8 cellular contexts compared by ENCODE assay signal in genomic region chr3:10344147-10344943, GRCh38. TPM values are rescaled to one million over a fixed set of nuclear protein-coding genes. Genes with fewer than 3 reads are reported as not detected.
DNase-seq lines count a peak whose midpoint lies in the region; ATAC-seq, FAIRE-seq and TF ChIP-seq lines count a peak whose summit lies in the region.

No MANE protein-coding gene starts in this region.

- no peaks in the 10 kb centered on the region for H3K79me2 ChIP-seq in OCI-LY7 (ENCODE audit: insufficient read depth, low read depth, low read length)

- 20% methylated on average over 7 of the region's 9 CpGs for WGBS in A549 (ENCODE audit: missing lambda C conversion rate)

- no TSS peak for BruUV-seq in OCI-LY7 (replicated peaks; lab: Mats Ljungman, UMichigan)

- ATAC-seq in A549 (peak; percentile 22 to 76; a peak in 4 of 6 replicates), GM19324 (IDR thresholded peaks at IDR 0.05; ENCODE audit: low FRiP score, unreplicated experiment) (no peak)

- H3K27me3 Mint-ChIP-seq in activated T-helper 1 cell treated with anti-CD3 and anti-CD28 coated beads, Interleukin-12 subunit alpha, Interleukin-12 subunit beta, Interleukin-2, Interleukin-4 antibody, amounts not matched to agents 30 ng/mL and 10 ng/mL and 1 ng/mL, durations not matched to agents 14 hours and 24 hours and 36 hours (ENCODE audit: insufficient read depth) = no peaks in the 10 kb centered on the region

- H3K4me1 ChIP-seq in A549 (no peaks in the 10 kb centered on the region), OCI-LY7 (ENCODE audit: insufficient read depth, low read length, poor library complexity, severe bottlenecking) (peaks cover 14% of the 10 kb centered on the region)

- intact Hi-C loops in OCI-LY7 (cut with micrococcal nuclease; ENCODE audit: unreplicated experiment) (loop anchor here (1.0 to 2.0 kb wide), 3 partner anchors 46 to 395 kb away; no protein-coding TSS in a partner anchor), posterior cingulate gyrus (cut with DNase I) (loop anchor here (2.0 to 5.0 kb wide), 2 partner anchors 353 to 394 kb away; no protein-coding TSS in a partner anchor)
- intact Hi-C loops in activated T-helper 1 cell treated with anti-CD3 and anti-CD28 coated beads, Interleukin-12 subunit alpha, Interleukin-12 subunit beta, Interleukin-2, Interleukin-4 antibody, amounts not matched to agents 30 ng/mL and 10 ng/mL and 1 ng/mL, durations not matched to agents 14 hours and 24 hours and 36 hours (cut with micrococcal nuclease) = loop anchor here (1.0 to 10.0 kb wide), 2 partner anchors 160 to 395 kb away; partner anchors contain the start of gene ATP2B2

- peak overlapping the region; percentile 59; the same call in 1 of the 2 replicates for H2AFZ ChIP-seq in OCI-LY7 (ENCODE audit: low read length)

- H4K20me1 ChIP-seq in OCI-LY7 (ENCODE audit: insufficient read depth, low read length) = no peaks in the 10 kb centered on the region

- H3K9me3 ChIP-seq in A549 (no peaks in the 10 kb centered on the region), OCI-LY7 (ENCODE audit: low read length) (no peaks in the 10 kb centered on the region)

- H3K4me3 Mint-ChIP-seq in activated T-helper 1 cell treated with anti-CD3 and anti-CD28 coated beads, Interleukin-12 subunit alpha, Interleukin-12 subunit beta, Interleukin-2, Interleukin-4 antibody, amounts not matched to agents 30 ng/mL and 10 ng/mL and 1 ng/mL, durations not matched to agents 14 hours and 24 hours and 36 hours = no peak overlapping the region

- DNase-seq in A549 (ENCODE audit: low read depth in 1 of 2, low spot score in 1 of 2) (peak; percentile 56 to 63), OCI-LY7 (ENCODE audit: low spot score) (peak; percentile 78), fibroblast of pulmonary artery (ENCODE audit: low read depth) (peak; percentile 60), posterior cingulate gyrus (peak in 8 of 10 donors; percentile 50 to 93 (median 64)), middle frontal gyrus (ENCODE audit: extremely low spot score, low spot score) (no peak)
- DNase-seq in activated T-helper 1 cell treated with anti-CD3 and anti-CD28 coated beads, Interleukin-12 subunit alpha, Interleukin-12 subunit beta, Interleukin-2, Interleukin-4 antibody, amounts not matched to agents 30 ng/mL and 10 ng/mL and 1 ng/mL, durations not matched to agents 14 hours and 24 hours and 36 hours (ENCODE audit: low spot score) = peak; percentile 25

- no peak for TF ChIP-seq EP300 in A549 (IDR thresholded peaks at IDR 0.05)

- no peaks in the 10 kb centered on the region for H3K9me3 Mint-ChIP-seq in activated T-helper 1 cell treated with anti-CD3 and anti-CD28 coated beads, Interleukin-12 subunit alpha, Interleukin-12 subunit beta, Interleukin-2, Interleukin-4 antibody, amounts not matched to agents 30 ng/mL and 10 ng/mL and 1 ng/mL, durations not matched to agents 14 hours and 24 hours and 36 hours

- peak; percentile 81 for TF ChIP-seq RAD21 in A549 (conservative IDR thresholded peaks at IDR 0.05 in 1 of 2, IDR thresholded peaks at IDR 0.05 in 1 of 2)

- H3K36me3 Mint-ChIP-seq in activated T-helper 1 cell treated with anti-CD3 and anti-CD28 coated beads, Interleukin-12 subunit alpha, Interleukin-12 subunit beta, Interleukin-2, Interleukin-4 antibody, amounts not matched to agents 30 ng/mL and 10 ng/mL and 1 ng/mL, durations not matched to agents 14 hours and 24 hours and 36 hours (ENCODE audit: low read depth) = no peaks in the 10 kb centered on the region

- FAIRE-seq in A549 (lab: Jason Lieb, UNC) = no peak

- TF ChIP-seq CTCF in A549 (IDR thresholded peaks at IDR 0.05) (peak; percentile 87), GM12873 (IDR thresholded peaks at IDR 0.05; ENCODE audit: insufficient read depth, low read depth, low read length, missing control alignments) (peak; percentile 91), OCI-LY7 (conservative IDR thresholded peaks at IDR 0.05; ENCODE audit: low read length) (peak; percentile 99), fibroblast of pulmonary artery (IDR thresholded peaks at IDR 0.05; ENCODE audit: low read length, missing control alignments) (peak; percentile 93)

- no peak overlapping the region for H3K4me3 ChIP-seq in A549
- no peak overlapping the region for H3K4me3 ChIP-seq in OCI-LY7 (ENCODE audit: low read depth, low read length, poor library complexity, severe bottlenecking)
- H3K4me3 ChIP-seq in fibroblast of pulmonary artery (replicated peaks; ENCODE audit: low read depth, low read length) = no peak overlapping the region

- no peak overlapping the region for H3K27ac Mint-ChIP-seq in activated T-helper 1 cell treated with anti-CD3 and anti-CD28 coated beads, Interleukin-12 subunit alpha, Interleukin-12 subunit beta, Interleukin-2, Interleukin-4 antibody, amounts not matched to agents 30 ng/mL and 10 ng/mL and 1 ng/mL, durations not matched to agents 14 hours and 24 hours and 36 hours

- POLR2A ChIA-PET in A549 (lab: Yijun Ruan, JAX) = no interaction called here
- POLR2A ChIA-PET in OCI-LY7 (lab: Charles Lee) = no interaction called here

- H3K27ac ChIP-seq in A549 (no peak overlapping the region), OCI-LY7 (ENCODE audit: low read depth, low read length, poor library complexity, severe bottlenecking) (no peak overlapping the region)

- no peaks in the 10 kb centered on the region for H3K4me1 Mint-ChIP-seq in activated T-helper 1 cell treated with anti-CD3 and anti-CD28 coated beads, Interleukin-12 subunit alpha, Interleukin-12 subunit beta, Interleukin-2, Interleukin-4 antibody, amounts not matched to agents 30 ng/mL and 10 ng/mL and 1 ng/mL, durations not matched to agents 14 hours and 24 hours and 36 hours (ENCODE audit: low read depth)

- no peaks in the 10 kb centered on the region for H3K36me3 ChIP-seq in OCI-LY7 (ENCODE audit: insufficient read depth, low read length)

- no peaks in the 10 kb centered on the region for H3K9me2 ChIP-seq in OCI-LY7 (ENCODE audit: insufficient read depth, low read length)

- TF ChIP-seq POLR2A in A549 (IDR thresholded peaks at IDR 0.05; ENCODE audit: low read length) = no peak

- CTCF ChIA-PET in A549 (lab: Yijun Ruan, JAX) = interaction anchor here (0.6 to 10.4 kb wide), 44 partner anchors 8 to 576 kb away, joined by 3 to 121 read pairs (median 5); partner anchors contain the start of gene SEC13
- CTCF ChIA-PET in OCI-LY7 (lab: Charles Lee; ENCODE audit: unreplicated experiment) = interaction anchor here (1.1 to 1.3 kb wide), 2 partner anchors 178 to 394 kb away, joined by 4 to 6 read pairs; no protein-coding TSS in a partner anchor

- H3K4me2 ChIP-seq in A549 (no peak overlapping the region), OCI-LY7 (ENCODE audit: low read length) (peak overlapping the region; percentile 0; the same call in 1 of the 2 replicates)

TF ChIP-seq in A549, 52 proteins besides CTCF, POLR2A, EP300 and RAD21:
- TF ChIP-seq HOXB13 (CRISPR knock-in tag; IDR thresholded peaks at IDR 0.05; ENCODE audit: low read depth) (no peak), HMGXB4 (CRISPR knock-in tag; IDR thresholded peaks at IDR 0.05; ENCODE audit: borderline replicate concordance) (no peak), FOXS1 (CRISPR knock-in tag; IDR thresholded peaks at IDR 0.05) (no peak), ZNF302 (CRISPR knock-in tag; IDR thresholded peaks at IDR 0.05) (no peak), HES2 (IDR thresholded peaks at IDR 0.05) (no peak), NR3C1 (IDR thresholded peaks at IDR 0.05) (no peak), JUNB (IDR thresholded peaks at IDR 0.05) (no peak), SMC3 (IDR thresholded peaks at IDR 0.05) (peak; percentile 75; the same call in 2 of the 3 replicates)

RNA-seq across cellular contexts. Expression of gene SEC13, which starts 23.4 kb away (rescaled TPM):
- 107 and 121 TPM in 2 replicates for polyA plus RNA-seq in A549 (2011; rRNA removed)
- polyA plus RNA-seq in A549 (2012; cell fraction: cytosol; rRNA removed) = 221 and 230 TPM in 2 replicates
- 206 and 249 TPM in 2 replicates for polyA plus RNA-seq in A549 (2012; cell fraction: nucleus; rRNA removed)
- polyA plus RNA-seq in A549 (2017; fragmentation: RNase III; extraction: RNeasy Plus Mini Kit Qiagen cat#74134 plus additional on column Dnase treatment) = 176 to 188 TPM (median 181 TPM) in 3 replicates
- 272 and 300 TPM in 2 replicates for polyA minus RNA-seq in A549 (2011; rRNA and poly(A)+ RNA removed)
- 131 and 132 TPM in 2 replicates for total RNA-seq in OCI-LY7 (2014; rRNA removed; shearing (Covaris generic))
- total RNA-seq in OCI-LY7 (2022) = 104 and 111 TPM in 2 replicates
- 140 and 142 TPM in 2 replicates for total RNA-seq in activated T-helper 1 cell treated with anti-CD3 and anti-CD28 coated beads, Interleukin-12 subunit alpha, Interleukin-12 subunit beta, Interleukin-2, Interleukin-4 antibody, amounts not matched to agents 30 ng/mL and 10 ng/mL and 1 ng/mL, durations not matched to agents 14 hours and 24 hours and 36 hours

RNA-seq across cellular contexts. Expression of gene GHRL, which starts 51.6 kb away (rescaled TPM):
- polyA plus RNA-seq in A549 (2011; rRNA removed) (not detected in 2 replicates), A549 (2017; fragmentation: RNase III; extraction: RNeasy Plus Mini Kit Qiagen cat#74134 plus additional on column Dnase treatment) (0.31 TPM in 1 of 3 replicates, not detected in the others)
- 0.05 TPM in 1 of 2 replicates, not detected in the other for polyA plus RNA-seq in A549 (2012; cell fraction: cytosol; rRNA removed)
- 0.59 and 1.0 TPM in 2 replicates for polyA plus RNA-seq in A549 (2012; cell fraction: nucleus; rRNA removed)
- 0.49 TPM in 1 of 2 replicates, not detected in the other for polyA minus RNA-seq in A549 (2011; rRNA and poly(A)+ RNA removed)
- total RNA-seq in OCI-LY7 (2014; rRNA removed; shearing (Covaris generic)) = 0.32 TPM in 1 of 2 replicates, not detected in the other
- total RNA-seq in OCI-LY7 (2022) = 0.42 and 0.77 TPM in 2 replicates
- 1.8 and 2.4 TPM in 2 replicates for total RNA-seq in activated T-helper 1 cell treated with anti-CD3 and anti-CD28 coated beads, Interleukin-12 subunit alpha, Interleukin-12 subunit beta, Interleukin-2, Interleukin-4 antibody, amounts not matched to agents 30 ng/mL and 10 ng/mL and 1 ng/mL, durations not matched to agents 14 hours and 24 hours and 36 hours
